1 cellular context compared by ENCODE assay signal in the genomic region with DNA sequence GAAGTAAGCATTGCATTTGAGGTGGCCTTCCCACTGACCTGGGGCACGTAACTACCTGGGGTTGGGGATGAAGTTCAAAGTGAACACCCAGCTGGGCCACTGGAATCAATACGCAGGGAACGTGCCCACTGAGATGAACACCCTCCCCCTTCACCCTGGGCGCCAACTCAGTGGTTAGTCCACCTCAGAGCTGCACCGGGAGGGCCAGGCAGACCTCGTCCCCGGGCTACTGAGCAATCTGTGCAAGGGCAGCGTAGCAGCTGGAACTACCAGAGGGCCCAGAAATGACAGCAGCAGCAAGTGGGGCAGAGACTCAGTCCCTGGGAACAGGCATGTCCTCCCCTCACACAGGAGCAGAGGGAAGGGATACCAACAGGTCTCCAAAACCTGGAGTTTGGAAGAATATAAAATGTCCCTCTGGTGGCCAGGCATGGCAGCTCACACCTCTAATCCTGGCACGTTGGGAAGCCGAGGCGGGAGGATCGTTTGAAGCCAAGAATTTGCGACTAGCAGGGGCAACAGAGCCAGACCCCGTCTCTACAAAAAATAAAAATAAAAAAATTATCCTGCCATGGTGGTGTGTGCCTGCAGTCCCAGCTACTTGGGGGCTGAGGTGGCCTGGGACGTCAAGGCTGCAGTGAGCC.
TF ChIP-seq lines count a peak whose summit lies in the region.

No MANE protein-coding gene starts in this region.

TF ChIP-seq in HepG2, 621 proteins besides CTCF, POLR2A, EP300 and RAD21 (continued from another document):
- TF ChIP-seq, protein P1, sequence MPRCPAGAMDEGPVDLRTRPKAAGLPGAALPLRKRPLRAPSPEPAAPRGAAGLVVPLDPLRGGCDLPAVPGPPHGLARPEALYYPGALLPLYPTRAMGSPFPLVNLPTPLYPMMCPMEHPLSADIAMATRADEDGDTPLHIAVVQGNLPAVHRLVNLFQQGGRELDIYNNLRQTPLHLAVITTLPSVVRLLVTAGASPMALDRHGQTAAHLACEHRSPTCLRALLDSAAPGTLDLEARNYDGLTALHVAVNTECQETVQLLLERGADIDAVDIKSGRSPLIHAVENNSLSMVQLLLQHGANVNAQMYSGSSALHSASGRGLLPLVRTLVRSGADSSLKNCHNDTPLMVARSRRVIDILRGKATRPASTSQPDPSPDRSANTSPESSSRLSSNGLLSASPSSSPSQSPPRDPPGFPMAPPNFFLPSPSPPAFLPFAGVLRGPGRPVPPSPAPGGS (CRISPR knock-in tag; IDR thresholded peaks at IDR 0.05) = no peak
